8 cellular contexts compared by ENCODE assay signal in genomic region chrX:45771560-45772340, GRCh38.
DNase-seq lines count a peak whose midpoint lies in the region; ATAC-seq lines count a peak whose summit lies in the region.

No MANE protein-coding gene starts in this region.

- DNase-seq in ELR (ENCODE audit: low read depth) (peak; percentile 87), T-helper 2 cell (peak; percentile 10 to 89 (median 44)), caudate nucleus (lab: John Stamatoyannopoulos, UW) (no peak), ecto neural progenitor cell (ENCODE audit: low spot score) (no peak)

- H3K27ac ChIP-seq in caudate nucleus (ENCODE audit: low read depth, low read length) (peak overlapping the region; percentile 48), mucosa of rectum (ENCODE audit: low read depth in 2 of 2, low read length in 2 of 2) (peak overlapping the region; percentile 80 to 81)

- no peaks in the 10 kb centered on the region for H3K9me3 ChIP-seq in mucosa of rectum (ENCODE audit: control insufficient read depth in 2 of 2, low read length in 2 of 2)

- peak; percentile 67 for ATAC-seq in HG02852 (IDR thresholded peaks at IDR 0.05; ENCODE audit: unreplicated experiment)
- ATAC-seq in GM21526 (IDR thresholded peaks at IDR 0.05; ENCODE audit: low FRiP score, unreplicated experiment): no peak
- no peak for ATAC-seq in GM18907 (IDR thresholded peaks at IDR 0.05; ENCODE audit: unreplicated experiment)

- H3K9ac ChIP-seq in mucosa of rectum (ENCODE audit: low read depth in 1 of 2, low read length in 2 of 2): peak overlapping the region in 1 of 2 donors; percentile 60

- H3K27me3 ChIP-seq in mucosa of rectum (ENCODE audit: control insufficient read depth in 2 of 2, insufficient read depth in 2 of 2, low read length in 2 of 2): peaks cover 0 to 5% of the 10 kb centered on the region in 2 donors

- peak overlapping the region; percentile 61 to 84 for H3K4me3 ChIP-seq in mucosa of rectum (ENCODE audit: low read length in 2 of 2)

- peaks cover 3 to 16% of the 10 kb centered on the region in 2 donors for H3K4me1 ChIP-seq in mucosa of rectum (ENCODE audit: control insufficient read depth in 2 of 2, insufficient read depth in 2 of 2, low read length in 2 of 2)

- H3K36me3 ChIP-seq in mucosa of rectum (ENCODE audit: control insufficient read depth in 2 of 2, insufficient read depth in 2 of 2, low read length in 2 of 2): no peaks in the 10 kb centered on the region

Comparison
In these comparisons a context has a peak if more than half of its experiments do, and no peak if none do; other contexts are left out.
1. DNase-seq: peak in ELR (single experiment) and T-helper 2 cell (5 of 5); none in caudate nucleus (0 of 61) and ecto neural progenitor cell (single experiment).